Comparison of ENCODE assay signal across 13 cellular contexts in genomic region chr1:17232759-17233661, GRCh38. TPM values are rescaled to one million over a fixed set of nuclear protein-coding genes. Genes with fewer than 3 reads are reported as not detected.
DNase-seq lines count a peak whose midpoint lies in the region; ATAC-seq and TF ChIP-seq lines count a peak whose summit lies in the region.
"Had no signal": no experiment of that assay in that cellular context is flagged by ENCODE, and none has a peak within 500 bp of the region (broad histone marks: within the 10 kb centered on the region; RNA-seq: fewer than 3 reads in every experiment).

No MANE protein-coding gene starts in this region.

- H3K27me3 Mint-ChIP-seq in mesothelial cell of epicardium (ENCODE audit: low read depth): peaks cover 2% of the 10 kb centered on the region
- peaks cover 0 to 5% (median 0%) of the 10 kb centered on the region in 5 donors for H3K27me3 Mint-ChIP-seq in naive thymus-derived CD4-positive, alpha-beta T cell

- H3K27ac Mint-ChIP-seq in mesothelial cell of epicardium: peak overlapping the region; percentile 43
- H3K27ac Mint-ChIP-seq in naive thymus-derived CD4-positive, alpha-beta T cell: no peak overlapping the region
- H3K27ac Mint-ChIP-seq: activated T-helper 2 cell treated with anti-CD3 and anti-CD28 coated beads, Interferon-gamma antibody, Interleukin-2, Interleukin-4, amounts not matched to agents 10 μg/mL and 5 μg/mL and 100 μg/mL, durations not matched to agents 14 hours and 24 hours and 36 hours had no signal

- no peak overlapping the region for H3K4me2 ChIP-seq in mesendoderm (ENCODE audit: low read length)

- no peaks in the 10 kb centered on the region for H3K4me1 ChIP-seq in naive thymus-derived CD4-positive, alpha-beta T cell (ENCODE audit: control insufficient read depth in 2 of 2, insufficient read depth in 2 of 2, low read length in 2 of 2)
- H3K4me1 ChIP-seq in mesendoderm (ENCODE audit: control insufficient read depth, low read depth, low read length): no peaks in the 10 kb centered on the region

- no peak overlapping the region for H2BK120ac ChIP-seq in mesendoderm (ENCODE audit: low read depth, low read length)

- H2BK5ac ChIP-seq in mesendoderm (ENCODE audit: low read length): no peak overlapping the region

- no CpG with 5 or more reads among the region's 22 CpGs for WGBS in mesendoderm (ENCODE audit: extremely low coverage, insufficient coverage, low lambda C conversion rate)

- intact Hi-C loops in naive thymus-derived CD4-positive, alpha-beta T cell (cut with micrococcal nuclease): loop anchor here in 1 of 2 donors (10.0 kb wide), 1 partner anchor 278 kb away; no protein-coding TSS in a partner anchor

- TF ChIP-seq CTCF in brain microvascular endothelial cell (IDR thresholded peaks at IDR 0.05; ENCODE audit: low read depth, low read length, missing control alignments) (no peak), mesothelial cell of epicardium (IDR thresholded peaks at IDR 0.05; ENCODE audit: unreplicated experiment) (no peak)

- no peaks in the 10 kb centered on the region for H3K9me3 Mint-ChIP-seq in mesothelial cell of epicardium
- H3K9me3 Mint-ChIP-seq in naive thymus-derived CD4-positive, alpha-beta T cell: no peaks in the 10 kb centered on the region
- H3K9me3 Mint-ChIP-seq: activated T-helper 2 cell treated with anti-CD3 and anti-CD28 coated beads, Interferon-gamma antibody, Interleukin-2, Interleukin-4, amounts not matched to agents 10 μg/mL and 5 μg/mL and 100 μg/mL, durations not matched to agents 14 hours and 24 hours and 36 hours had no signal

- in situ Hi-C loops in brain microvascular endothelial cell (cut with HindIII; ENCODE audit: low pct_ligation_motif_present, low sequenced_read_pairs): no loop called here

- no peak overlapping the region for H3K4me3 Mint-ChIP-seq in mesothelial cell of epicardium
- no peak overlapping the region for H3K4me3 Mint-ChIP-seq in naive thymus-derived CD4-positive, alpha-beta T cell

- H3K27me3 ChIP-seq in brain microvascular endothelial cell (replicated peaks): no peaks in the 10 kb centered on the region
- no peaks in the 10 kb centered on the region for H3K27me3 ChIP-seq in naive thymus-derived CD4-positive, alpha-beta T cell (ENCODE audit: control insufficient read depth in 2 of 2, insufficient read depth in 2 of 2, low read length in 2 of 2)
- H3K27me3 ChIP-seq in mesendoderm (ENCODE audit: insufficient read depth, low read length, poor library complexity): no peaks in the 10 kb centered on the region
- H3K27me3 ChIP-seq: gastrocnemius medialis had no signal

- H3K4me1 Mint-ChIP-seq in mesothelial cell of epicardium: peaks cover 9% of the 10 kb centered on the region
- peaks cover 0 to 8% (median 6%) of the 10 kb centered on the region in 7 donors for H3K4me1 Mint-ChIP-seq in naive thymus-derived CD4-positive, alpha-beta T cell

- H3K9me3 ChIP-seq in naive thymus-derived CD4-positive, alpha-beta T cell (ENCODE audit: control insufficient read depth in 2 of 3, low read length in 3 of 3): no peaks in the 10 kb centered on the region
- H3K9me3 ChIP-seq: Caco-2, gastrocnemius medialis had no signal

- DNase-seq in AG08396 (ENCODE audit: low spot score) (peak; percentile 63), LHCN-M2 (ENCODE audit: low read depth) (peak; percentile 91), brain microvascular endothelial cell (peak; percentile 75), mesothelial cell of epicardium (ENCODE audit: low spot score in 2 of 2, unreplicated experiment in 2 of 2) (no peak), mesendoderm (no peak), NOMO-1 (lab: John Stamatoyannopoulos, UW; ENCODE audit: unreplicated experiment in 2 of 2) (no peak), AML-193 (lab: John Stamatoyannopoulos, UW) (no peak)
- DNase-seq in naive thymus-derived CD4-positive, alpha-beta T cell: no peak
- DNase-seq: NCI-H1105 had no signal

- H3K18ac ChIP-seq in mesendoderm (ENCODE audit: low read length): no peak overlapping the region

- H3K4me3 ChIP-seq in brain microvascular endothelial cell (ENCODE audit: low read depth, low read length) (no peak overlapping the region), mesendoderm (ENCODE audit: low read length) (no peak overlapping the region)
- H3K4me3 ChIP-seq in naive thymus-derived CD4-positive, alpha-beta T cell (ENCODE audit: low read length): no peak overlapping the region
- H3K4me3 ChIP-seq: gastrocnemius medialis had no signal

- H3K79me1 ChIP-seq in mesendoderm (ENCODE audit: low read length): no peaks in the 10 kb centered on the region

- no peak for ATAC-seq in naive thymus-derived CD4-positive, alpha-beta T cell

- H3K9ac ChIP-seq in mesendoderm (ENCODE audit: low read length): no peak overlapping the region

- H3K23ac ChIP-seq in mesendoderm (ENCODE audit: low read length): no peak overlapping the region

- H2BK15ac ChIP-seq in mesendoderm (replicated peaks; ENCODE audit: low read depth): no peak overlapping the region

- H4K8ac ChIP-seq in mesendoderm (ENCODE audit: low read depth, low read length): no peak overlapping the region

- no peaks in the 10 kb centered on the region for H3K79me2 ChIP-seq in mesendoderm (ENCODE audit: control insufficient read depth, insufficient read depth, low read length)

- H2AK5ac ChIP-seq in mesendoderm (ENCODE audit: low read length): no peak overlapping the region

- CTCF ChIA-PET in naive thymus-derived CD4-positive, alpha-beta T cell (lab: Charles Lee): interaction anchor here (0.6 to 9.0 kb wide), 3 partner anchors 33 to 112 kb away, joined by 4 to 130 read pairs (median 4); no protein-coding TSS in a partner anchor

- no peak overlapping the region for H4K5ac ChIP-seq in mesendoderm (ENCODE audit: low read length)

- no peak overlapping the region for H3K56ac ChIP-seq in mesendoderm (ENCODE audit: low read length)

- POLR2A ChIA-PET in naive thymus-derived CD4-positive, alpha-beta T cell (lab: Charles Lee): no interaction called here

- H3K36me3 ChIP-seq in brain microvascular endothelial cell (replicated peaks) (no peaks in the 10 kb centered on the region), mesendoderm (ENCODE audit: control insufficient read depth, insufficient read depth, low read length) (no peaks in the 10 kb centered on the region)
- no peaks in the 10 kb centered on the region for H3K36me3 ChIP-seq in naive thymus-derived CD4-positive, alpha-beta T cell (ENCODE audit: control insufficient read depth in 2 of 3, insufficient read depth in 3 of 3, low read length in 3 of 3)
- H3K36me3 ChIP-seq: gastrocnemius medialis had no signal

- H3K27ac ChIP-seq in brain microvascular endothelial cell: peak overlapping the region; percentile 63
- H3K27ac ChIP-seq in naive thymus-derived CD4-positive, alpha-beta T cell (ENCODE audit: low read depth, low read length): no peak overlapping the region
- H3K27ac ChIP-seq in mesendoderm (ENCODE audit: low read depth, low read length): no peak overlapping the region

- H3K4ac ChIP-seq in mesendoderm (ENCODE audit: low read depth, low read length): no peak overlapping the region

- H3K36me3 Mint-ChIP-seq in mesothelial cell of epicardium: no peaks in the 10 kb centered on the region
- no peaks in the 10 kb centered on the region for H3K36me3 Mint-ChIP-seq in naive thymus-derived CD4-positive, alpha-beta T cell

RNA-seq across cellular contexts. Expression of gene PADI3, which starts 15.9 kb away (rescaled TPM):
- total RNA-seq in LHCN-M2 (2014; rRNA removed) (0.06 and 0.57 TPM in 2 replicates), mesothelial cell of epicardium (0.07 TPM in 1 of 3 replicates, not detected in the others)
- 0.26 TPM for polyA plus RNA-seq in LHCN-M2 (2012)
- total RNA-seq in naive thymus-derived CD4-positive, alpha-beta T cell: not detected
- polyA plus RNA-seq in naive thymus-derived CD4-positive, alpha-beta T cell: not detected
- 0.06 TPM for polyA plus RNA-seq in mesendoderm (2013, experiment 1 of 2)
- 0.06 TPM for polyA plus RNA-seq in mesendoderm (2013, experiment 2 of 2)
- total RNA-seq: activated T-helper 2 cell treated with anti-CD3 and anti-CD28 coated beads, Interferon-gamma antibody, Interleukin-2, Interleukin-4, amounts not matched to agents 10 μg/mL and 5 μg/mL and 100 μg/mL, durations not matched to agents 14 hours and 24 hours and 36 hours; Caco-2; gastrocnemius medialis had no signal
- polyA plus RNA-seq: neural cell had no signal

RNA-seq across cellular contexts. Expression of gene PADI1, which starts 28.1 kb away (rescaled TPM):
- total RNA-seq in LHCN-M2 (2014; rRNA removed) (1.2 and 1.3 TPM in 2 replicates), mesothelial cell of epicardium (0.09 TPM in 1 of 3 replicates, not detected in the others)
- polyA plus RNA-seq in LHCN-M2 (2012): 8.7 TPM
- total RNA-seq in naive thymus-derived CD4-positive, alpha-beta T cell: not detected
- not detected for polyA plus RNA-seq in naive thymus-derived CD4-positive, alpha-beta T cell
- 0.11 TPM for polyA plus RNA-seq in mesendoderm (2013, experiment 1 of 2)
- 0.07 TPM for polyA plus RNA-seq in mesendoderm (2013, experiment 2 of 2)
- total RNA-seq: activated T-helper 2 cell treated with anti-CD3 and anti-CD28 coated beads, Interferon-gamma antibody, Interleukin-2, Interleukin-4, amounts not matched to agents 10 μg/mL and 5 μg/mL and 100 μg/mL, durations not matched to agents 14 hours and 24 hours and 36 hours; Caco-2; gastrocnemius medialis had no signal

Comparison
In these comparisons a context has a peak if more than half of its experiments do, and no peak if none do; other contexts are left out.
1. DNase-seq: peak in AG08396 (single experiment), LHCN-M2 (single experiment) and brain microvascular endothelial cell (single experiment); none in mesothelial cell of epicardium (0 of 2), naive thymus-derived CD4-positive, alpha-beta T cell (0 of 9), mesendoderm (single experiment), NOMO-1 (0 of 2) and AML-193 (0 of 2).